ENCODE assay signal across 24 cellular contexts in the genomic region with DNA sequence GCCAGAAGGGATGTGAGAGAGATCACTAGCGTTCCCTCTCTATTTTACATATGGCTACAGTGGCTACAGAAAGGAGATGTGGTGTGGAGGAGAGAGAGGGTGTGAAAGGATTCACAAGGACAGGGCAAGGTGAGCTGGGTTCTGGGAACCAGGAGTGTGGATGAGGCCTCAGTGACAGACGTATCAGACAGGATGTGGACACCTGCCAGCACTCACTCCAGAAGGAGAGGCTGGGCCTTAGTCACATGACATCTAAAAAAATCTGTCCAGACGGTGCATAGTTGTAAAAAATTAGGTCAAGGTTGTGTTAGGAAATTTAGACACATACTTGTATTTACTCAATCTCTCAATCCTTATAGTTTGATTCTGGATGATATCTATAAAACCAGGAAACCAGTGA. TPM values are rescaled to one million over a fixed set of nuclear protein-coding genes. Genes with fewer than 3 reads are reported as not detected.
DNase-seq lines count a peak whose midpoint lies in the region; ATAC-seq and TF ChIP-seq lines count a peak whose summit lies in the region.
"Had no signal": no experiment of that assay in that cellular context is flagged by ENCODE, and none has a peak within 500 bp of the region (broad histone marks: within the 10 kb centered on the region; RNA-seq: fewer than 3 reads in every experiment).

No MANE protein-coding gene starts in this region.

- WGBS in mammary epithelial cell (ENCODE audit: low coverage, missing lambda C conversion rate), result 58% methylated on average over 2 of the region's 3 CpGs
- WGBS in right cardiac atrium, result 32% methylated on average over 3 of the region's 3 CpGs

- dilution Hi-C loops in mammary epithelial cell (cut with HindIII; ENCODE audit: low sequenced_read_pairs), result no loop called here

- no peak for TF ChIP-seq CTCF in mammary epithelial cell (conservative IDR thresholded peaks at IDR 0.05 in 1 of 2, IDR thresholded peaks at IDR 0.05 in 1 of 2; ENCODE audit: extremely low read depth in 1 of 2, insufficient read depth in 1 of 2, low read depth in 1 of 2, low read length in 2 of 2)

- H3K9me3 ChIP-seq in mammary epithelial cell (replicated peaks; ENCODE audit: insufficient read depth, low read length) (no peaks in the 10 kb centered on the region), right cardiac atrium (ENCODE audit: control insufficient read depth, low read length) (no peaks in the 10 kb centered on the region)
- H3K9me3 ChIP-seq: neutrophil had no signal

- no peaks in the 10 kb centered on the region for H3K79me2 ChIP-seq in mammary epithelial cell (ENCODE audit: insufficient read depth, low read length)

- no peaks in the 10 kb centered on the region for H4K20me1 ChIP-seq in mammary epithelial cell (ENCODE audit: insufficient read depth, low read length)

- intact Hi-C loops in mammary epithelial cell (cut with micrococcal nuclease), result no loop called here
- intact Hi-C loops in right cardiac atrium (cut with DNase I), result no loop called here

- H3K4me2 ChIP-seq in mammary epithelial cell (ENCODE audit: insufficient read depth, low read depth, low read length), result no peak overlapping the region

- no peaks in the 10 kb centered on the region for H3K36me3 ChIP-seq in mammary epithelial cell (ENCODE audit: insufficient read depth, low read length)
- H3K36me3 ChIP-seq: neutrophil had no signal

- peak; percentile 78 to 83 for ATAC-seq in right cardiac atrium
- ATAC-seq: activated CD8-positive, alpha-beta T cell treated with anti-CD3 and anti-CD28 coated beads, Interleukin-2, amount 10 ng/mL, durations not matched to agents 7 days and 5 days; GM12878; stimulated activated effector memory CD8-positive, alpha-beta T cell treated with anti-CD3 and anti-CD28 coated beads, Interleukin-12 subunit alpha, Interleukin-12 subunit beta, amount 100 ng/mL, for 72 hours had no signal

- CTCF ChIA-PET in mammary epithelial cell (lab: Charles Lee; ENCODE audit: low non-redundant PET), result no interaction called here

- peaks cover 16% of the 10 kb centered on the region for H3K4me1 ChIP-seq in mammary epithelial cell (ENCODE audit: insufficient read depth, low read length)
- no peaks in the 10 kb centered on the region for H3K4me1 ChIP-seq in right cardiac atrium (ENCODE audit: control insufficient read depth, insufficient read depth, low read length)

- no peak overlapping the region for H3K9ac ChIP-seq in mammary epithelial cell (ENCODE audit: insufficient read depth, low read length)

- H3K27ac ChIP-seq in mammary epithelial cell (ENCODE audit: insufficient read depth, low read depth, low read length), result no peak overlapping the region
- H3K27ac ChIP-seq in right cardiac atrium (ENCODE audit: low read length), result no peak overlapping the region
- H3K27ac ChIP-seq: neutrophil, skin epidermis had no signal

- no peak overlapping the region for H2AFZ ChIP-seq in mammary epithelial cell (ENCODE audit: low read depth, low read length)

- BruUV-seq in mammary epithelial cell (replicated peaks; lab: Mats Ljungman, UMichigan), result no TSS peak

- H3K4me3 ChIP-seq in mammary epithelial cell (replicated peaks in 1 of 3; ENCODE audit: insufficient read depth in 1 of 3, low read depth in 2 of 3, low read length in 3 of 3) (no peak overlapping the region), right cardiac atrium (ENCODE audit: low read length) (no peak overlapping the region)
- H3K4me3 ChIP-seq: GM12878, skin epidermis had no signal

- H3K27me3 ChIP-seq in mammary epithelial cell (ENCODE audit: insufficient read depth, low read length) (no peaks in the 10 kb centered on the region), right cardiac atrium (ENCODE audit: control insufficient read depth, insufficient read depth) (no peaks in the 10 kb centered on the region)

- in situ Hi-C loops in mammary epithelial cell (cut with MboI; ENCODE audit: low sequenced_read_pairs in 2 of 2), result no loop called here

- peak; percentile 31 for DNase-seq in HCEC 1CT
- peak; percentile 91 for DNase-seq in NCI-H2171 treated with DMSO at 0.1 percent for 48 hours (lab: John Stamatoyannopoulos, UW)
- peak; percentile 6 for DNase-seq in mammary epithelial cell
- peak in 2 of 3 donors; percentile 55 to 71 for DNase-seq in right cardiac atrium
- DNase-seq in iPS-NIHi11 (ENCODE audit: low spot score), result no peak
- no peak for DNase-seq in inferior parietal cortex (ENCODE audit: extremely low spot score)
- DNase-seq in NCI-H146 (lab: John Stamatoyannopoulos, UW), result no peak
- DNase-seq: activated CD8-positive, alpha-beta T cell treated with anti-CD3 and anti-CD28 coated beads, Interleukin-2, amount 10 ng/mL, durations not matched to agents 7 days and 5 days; activated gamma-delta T cell; amygdala; CD4-positive, alpha-beta memory T cell; central memory CD4-positive, alpha-beta T cell; erythroblast; KBM-7; NCI-H1436 treated with DMSO at 0.1 percent for 48 hours; NCI-H526; stimulated activated CD4-positive, alpha-beta T cell treated with anti-CD3 and anti-CD28 coated beads, Interleukin-1b, Interleukin-23, amount 100 ng/mL, for 48 hours; T1000 had no signal

RNA-seq across cellular contexts. Expression of a gene that starts 10.6 kb away (rescaled TPM):
- total RNA-seq in mammary epithelial cell (not detected), right cardiac atrium (under 1 TPM; 0.06 to 0.34 (median 0.10) TPM)
- polyA plus RNA-seq in mammary epithelial cell (not detected), right cardiac atrium (0.09 TPM)
- not detected for polyA minus RNA-seq in mammary epithelial cell
- total RNA-seq: activated CD8-positive, alpha-beta T cell treated with anti-CD3 and anti-CD28 coated beads, Interleukin-2, amount 10 ng/mL, durations not matched to agents 7 days and 5 days; CD4-positive, alpha-beta memory T cell; GM12878; pulmonary artery endothelial cell had no signal
- polyA plus RNA-seq: CD4-positive, alpha-beta memory T cell; keratinocyte had no signal

Comparison
In these comparisons a context has a peak if more than half of its experiments do, and no peak if none do; other contexts are left out.
1. DNase-seq: peak in HCEC 1CT (single experiment), NCI-H2171 treated with DMSO at 0.1 percent for 48 hours (single experiment), mammary epithelial cell (single experiment) and right cardiac atrium (2 of 3); none in iPS-NIHi11 (single experiment), inferior parietal cortex (single experiment) and NCI-H146 (single experiment).